8 cellular contexts compared by ENCODE assay signal in the genomic region with DNA sequence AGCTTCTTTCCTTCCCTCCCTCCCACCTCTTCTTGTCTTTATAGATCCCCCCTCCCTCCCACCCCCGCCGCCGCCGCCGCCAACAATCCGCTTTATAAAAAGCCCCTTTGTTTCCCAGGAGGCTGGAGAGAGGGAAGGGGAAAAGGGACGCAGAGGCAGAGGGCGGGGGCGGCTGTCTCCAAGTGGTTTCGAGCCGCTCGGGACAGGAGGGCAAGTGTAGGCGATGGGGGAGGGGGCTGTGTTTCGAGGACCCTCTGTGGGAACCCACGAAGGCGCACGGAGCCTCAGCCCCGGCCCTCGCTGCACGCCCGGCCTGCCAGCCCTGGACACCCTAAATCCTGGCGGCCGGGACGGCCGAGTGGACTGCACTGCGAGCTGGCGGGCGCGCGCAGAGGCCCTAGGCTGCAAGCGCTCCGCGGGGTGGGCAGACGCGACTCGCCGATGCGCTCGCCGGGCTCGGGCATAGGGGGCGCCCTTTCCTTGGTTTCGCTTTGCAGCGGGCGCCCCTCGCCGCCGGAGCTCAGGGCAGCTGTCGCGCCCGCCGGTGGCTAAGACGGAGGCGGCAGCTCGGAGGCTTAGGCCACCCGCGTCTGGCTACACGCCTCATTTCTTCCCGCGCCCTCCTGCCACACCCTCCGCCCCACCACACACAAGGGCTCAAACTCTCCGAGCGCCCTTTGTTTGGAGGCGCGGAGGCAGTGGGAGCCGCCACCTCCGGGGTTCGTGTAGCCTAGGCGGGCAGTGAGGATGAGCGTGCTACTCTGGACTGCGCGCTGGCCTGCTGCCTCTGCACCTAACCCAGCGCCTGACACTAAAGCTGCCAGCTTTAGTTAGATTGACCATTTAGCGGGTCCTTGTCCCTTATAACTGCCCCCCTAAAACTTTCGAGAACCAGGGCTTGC. TPM values are rescaled to one million over a fixed set of nuclear protein-coding genes. Genes with fewer than 3 reads are reported as not detected.
DNase-seq lines count a peak whose midpoint lies in the region; ATAC-seq, FAIRE-seq and TF ChIP-seq lines count a peak whose summit lies in the region.

No MANE protein-coding gene starts in this region.

- H3K27ac ChIP-seq in endothelial cell of umbilical vein (ENCODE audit: insufficient read depth, low read depth, low read length) (peak overlapping the region; percentile 58), mesodermal cell (ENCODE audit: low read depth, low read length, severe bottlenecking) (peak overlapping the region; percentile 73)

- H3K9me1 ChIP-seq in endothelial cell of umbilical vein (replicated peaks; ENCODE audit: control insufficient read depth, extremely low read depth, insufficient read depth, low read length): no peaks in the 10 kb centered on the region

- peak overlapping the region; percentile 93 for H2AFZ ChIP-seq in endothelial cell of umbilical vein (ENCODE audit: low read depth, low read length)

- ATAC-seq in activated CD8-positive, alpha-beta T cell treated with anti-CD3 and anti-CD28 coated beads, Interleukin-2, amount 10 ng/mL, durations not matched to agents 7 days and 5 days: peak; percentile 57
- peak; percentile 40 to 51 for ATAC-seq in stimulated activated naive B cell treated with anti-CD40 and anti-IgM and Interleukin-4, amounts not matched to agents 10 μg/mL and 1 μg/mL and 100 μg/mL, for 72 hours (replicated peaks)
- no peak for ATAC-seq in HG03378 (IDR thresholded peaks at IDR 0.05; ENCODE audit: unreplicated experiment)

- dilution Hi-C loops in endothelial cell of umbilical vein (cut with MboI; ENCODE audit: extremely low pct_ligation_motif_present, low sequenced_read_pairs): no loop called here

- no peak overlapping the region for H3K27ac Mint-ChIP-seq in activated CD8-positive, alpha-beta T cell treated with anti-CD3 and anti-CD28 coated beads, Interleukin-2, amount 10 ng/mL, durations not matched to agents 7 days and 5 days
- H3K27ac Mint-ChIP-seq in stimulated activated naive B cell treated with anti-CD40 and anti-IgM and Interleukin-4, amounts not matched to agents 10 μg/mL and 1 μg/mL and 100 μg/mL, for 72 hours: peak overlapping the region; percentile 82

- FAIRE-seq in endothelial cell of umbilical vein (lab: Jason Lieb, UNC): peak; percentile 70

- H3K9ac ChIP-seq in endothelial cell of umbilical vein (replicated peaks; ENCODE audit: extremely low read depth, insufficient read depth, low read length): peak overlapping the region; percentile 61

- BruUV-seq in endothelial cell of umbilical vein (replicated peaks; lab: Mats Ljungman, UMichigan): no TSS peak

- no peak for DNase-seq in GM12864 (ENCODE audit: low read depth)
- peak; percentile 47 to 85 for DNase-seq in NCI-H524 (lab: John Stamatoyannopoulos, UW)
- DNase-seq in activated CD8-positive, alpha-beta T cell treated with anti-CD3 and anti-CD28 coated beads, Interleukin-2, amount 10 ng/mL, durations not matched to agents 7 days and 5 days: peak; percentile 76
- peak; percentile 62 for DNase-seq in endothelial cell of umbilical vein (ENCODE audit: low read depth, low spot score)
- DNase-seq in stimulated activated naive B cell treated with anti-CD40 and anti-IgM and Interleukin-4, amounts not matched to agents 10 μg/mL and 1 μg/mL and 100 μg/mL, for 72 hours: peak; percentile 26
- DNase-seq in kidney glomerular epithelial cell (lab: John Stamatoyannopoulos, UW): no peak

- H3K4me1 ChIP-seq in endothelial cell of umbilical vein (ENCODE audit: control insufficient read depth, extremely low read depth, insufficient read depth, low read length): peaks cover 13% of the 10 kb centered on the region
- H3K4me1 ChIP-seq in mesodermal cell (ENCODE audit: control insufficient read depth, insufficient read depth, low read length, poor library complexity, severe bottlenecking): peaks cover 7% of the 10 kb centered on the region

- peaks cover 29% of the 10 kb centered on the region for H3K4me1 Mint-ChIP-seq in activated CD8-positive, alpha-beta T cell treated with anti-CD3 and anti-CD28 coated beads, Interleukin-2, amount 10 ng/mL, durations not matched to agents 7 days and 5 days (ENCODE audit: low read depth)
- H3K4me1 Mint-ChIP-seq in stimulated activated naive B cell treated with anti-CD40 and anti-IgM and Interleukin-4, amounts not matched to agents 10 μg/mL and 1 μg/mL and 100 μg/mL, for 72 hours: peaks cover 21 to 42% of the 10 kb centered on the region in 2 donors

- no peaks in the 10 kb centered on the region for H3K36me3 ChIP-seq in endothelial cell of umbilical vein (ENCODE audit: control insufficient read depth in 2 of 2, extremely low read depth in 1 of 2, insufficient read depth in 2 of 2, low read length in 2 of 2)
- H3K36me3 ChIP-seq in mesodermal cell (ENCODE audit: control insufficient read depth, insufficient read depth, low read length): no peaks in the 10 kb centered on the region

- peaks cover 28% of the 10 kb centered on the region for H3K27me3 Mint-ChIP-seq in activated CD8-positive, alpha-beta T cell treated with anti-CD3 and anti-CD28 coated beads, Interleukin-2, amount 10 ng/mL, durations not matched to agents 7 days and 5 days (ENCODE audit: low read depth)
- peaks cover 17 to 22% of the 10 kb centered on the region in 2 donors for H3K27me3 Mint-ChIP-seq in stimulated activated naive B cell treated with anti-CD40 and anti-IgM and Interleukin-4, amounts not matched to agents 10 μg/mL and 1 μg/mL and 100 μg/mL, for 72 hours

- TF ChIP-seq CTCF in GM12864 (IDR thresholded peaks at IDR 0.05; ENCODE audit: low read depth, low read length, missing control alignments) (peak; percentile 29), endothelial cell of umbilical vein (IDR thresholded peaks at IDR 0.05; ENCODE audit: extremely low read depth in 1 of 2, insufficient read depth in 1 of 2, low read depth in 1 of 2, low read length in 2 of 2) (peak; percentile 53 to 71)

- H3K4me3 ChIP-seq in GM12864 (ENCODE audit: low read depth, low read length) (peak overlapping the region; percentile 27), endothelial cell of umbilical vein (replicated peaks in 1 of 3; ENCODE audit: insufficient read depth in 1 of 3, low read depth in 1 of 3, low read length in 3 of 3) (peak overlapping the region; percentile 46 to 78 (median 66)), mesodermal cell (ENCODE audit: extremely low read depth, insufficient read depth, low read length, poor library complexity, severe bottlenecking) (peak overlapping the region; percentile 33)

- intact Hi-C loops in endothelial cell of umbilical vein (cut with micrococcal nuclease): loop anchor here (1.0 to 10.0 kb wide), 8 partner anchors 82 to 331 kb away; no protein-coding TSS in a partner anchor

- no peaks in the 10 kb centered on the region for H3K9me3 ChIP-seq in endothelial cell of umbilical vein (replicated peaks; ENCODE audit: control insufficient read depth, insufficient read depth, low read length)
- no peaks in the 10 kb centered on the region for H3K9me3 ChIP-seq in mesodermal cell (ENCODE audit: control insufficient read depth, low read length)

- no peaks in the 10 kb centered on the region for H3K36me3 Mint-ChIP-seq in activated CD8-positive, alpha-beta T cell treated with anti-CD3 and anti-CD28 coated beads, Interleukin-2, amount 10 ng/mL, durations not matched to agents 7 days and 5 days (ENCODE audit: low read depth)
- no peaks in the 10 kb centered on the region for H3K36me3 Mint-ChIP-seq in stimulated activated naive B cell treated with anti-CD40 and anti-IgM and Interleukin-4, amounts not matched to agents 10 μg/mL and 1 μg/mL and 100 μg/mL, for 72 hours

- WGBS in mesodermal cell (ENCODE audit: insufficient coverage in 2 of 2), 2 experiments: 1% methylated on average over 22 to 27 of the region's 75 CpGs

- H3K4me3 Mint-ChIP-seq in activated CD8-positive, alpha-beta T cell treated with anti-CD3 and anti-CD28 coated beads, Interleukin-2, amount 10 ng/mL, durations not matched to agents 7 days and 5 days: peak overlapping the region; percentile 77
- peak overlapping the region; percentile 84 to 89 for H3K4me3 Mint-ChIP-seq in stimulated activated naive B cell treated with anti-CD40 and anti-IgM and Interleukin-4, amounts not matched to agents 10 μg/mL and 1 μg/mL and 100 μg/mL, for 72 hours

- H3K4me2 ChIP-seq in endothelial cell of umbilical vein (ENCODE audit: insufficient read depth, low read length): peak overlapping the region; percentile 91

- H3K79me2 ChIP-seq in endothelial cell of umbilical vein (ENCODE audit: control insufficient read depth, insufficient read depth, low read length): no peaks in the 10 kb centered on the region

- H3K9me3 Mint-ChIP-seq in activated CD8-positive, alpha-beta T cell treated with anti-CD3 and anti-CD28 coated beads, Interleukin-2, amount 10 ng/mL, durations not matched to agents 7 days and 5 days (ENCODE audit: insufficient read depth): no peaks in the 10 kb centered on the region
- no peaks in the 10 kb centered on the region for H3K9me3 Mint-ChIP-seq in stimulated activated naive B cell treated with anti-CD40 and anti-IgM and Interleukin-4, amounts not matched to agents 10 μg/mL and 1 μg/mL and 100 μg/mL, for 72 hours

- no peaks in the 10 kb centered on the region for H4K20me1 ChIP-seq in endothelial cell of umbilical vein (replicated peaks; ENCODE audit: control insufficient read depth, extremely low read depth, insufficient read depth, low read length)

- CTCF ChIA-PET in activated CD8-positive, alpha-beta T cell treated with anti-CD3 and anti-CD28 coated beads, Interleukin-2, amount 10 ng/mL, durations not matched to agents 7 days and 5 days (lab: Charles Lee): interaction anchor here (1.0 to 2.7 kb wide), 16 partner anchors 45 to 425 kb away, joined by 3 to 23 read pairs (median 4); no protein-coding TSS in a partner anchor
- CTCF ChIA-PET in endothelial cell of umbilical vein (lab: Charles Lee): interaction anchor here (0.7 to 5.0 kb wide), 22 partner anchors 60 to 426 kb away, joined by 3 to 25 read pairs (median 5); a partner anchor contains a TSS

- POLR2A ChIA-PET in activated CD8-positive, alpha-beta T cell treated with anti-CD3 and anti-CD28 coated beads, Interleukin-2, amount 10 ng/mL, durations not matched to agents 7 days and 5 days (lab: Charles Lee): interaction anchor here (0.7 kb wide), 1 partner anchor 31 kb away, joined by 3 read pairs; no protein-coding TSS in a partner anchor
- POLR2A ChIA-PET in endothelial cell of umbilical vein (lab: Charles Lee): interaction anchor here (1.1 kb wide), 1 partner anchor 425 kb away, joined by 5 read pairs; no protein-coding TSS in a partner anchor

- no peak for TF ChIP-seq POLR2A in endothelial cell of umbilical vein (IDR thresholded peaks at IDR 0.05; ENCODE audit: low read depth, low read length)

- peaks cover 15% of the 10 kb centered on the region in 2 experiments for H3K27me3 ChIP-seq in endothelial cell of umbilical vein (ENCODE audit: control insufficient read depth in 2 of 2, insufficient read depth in 2 of 2, low read length in 2 of 2)

RNA-seq across cellular contexts. Expression of a gene that starts 2.2 kb away (rescaled TPM):
- total RNA-seq in activated CD8-positive, alpha-beta T cell treated with anti-CD3 and anti-CD28 coated beads, Interleukin-2, amount 10 ng/mL, durations not matched to agents 7 days and 5 days: 1 to 10 TPM in 1 of 2 experiments, under 1 TPM in 1; 0.81 to 1.4 TPM
- 5.6 and 5.7 TPM in 2 replicates for total RNA-seq in endothelial cell of umbilical vein
- polyA plus RNA-seq in endothelial cell of umbilical vein: 2.5 and 2.8 TPM in 2 replicates
- 1.6 TPM in 2 replicates for polyA plus RNA-seq in endothelial cell of umbilical vein (2011; cell fraction: cytosol; rRNA removed)
- polyA plus RNA-seq in endothelial cell of umbilical vein (2011; cell fraction: nucleus; rRNA removed): 8.5 and 9.0 TPM in 2 replicates
- polyA plus RNA-seq in endothelial cell of umbilical vein (2012): 1.7 TPM in 2 replicates
- 1.6 and 1.9 TPM in 2 replicates for polyA minus RNA-seq in endothelial cell of umbilical vein
- 3.2 TPM for polyA minus RNA-seq in endothelial cell of umbilical vein (2011; cell fraction: cytosol; rRNA and poly(A)+ RNA removed)
- 3.6 and 5.0 TPM in 2 replicates for polyA minus RNA-seq in endothelial cell of umbilical vein (2011; cell fraction: nucleus; rRNA and poly(A)+ RNA removed)
- polyA plus RNA-seq in mesodermal cell (2013, experiment 1 of 2): 4.3 TPM
- polyA plus RNA-seq in mesodermal cell (2013, experiment 2 of 2): 3.0 TPM

Comparison
In these comparisons a context has a peak if more than half of its experiments do, and no peak if none do; other contexts are left out.
1. DNase-seq: peak in NCI-H524 (2 of 2), activated CD8-positive, alpha-beta T cell treated with anti-CD3 and anti-CD28 coated beads, Interleukin-2, amount 10 ng/mL, durations not matched to agents 7 days and 5 days (single experiment), endothelial cell of umbilical vein (single experiment) and stimulated activated naive B cell treated with anti-CD40 and anti-IgM and Interleukin-4, amounts not matched to agents 10 μg/mL and 1 μg/mL and 100 μg/mL, for 72 hours (single experiment); none in GM12864 (single experiment) and kidney glomerular epithelial cell (single experiment).
2. Peak in every context shown above with its lines, with median percentiles within 50 percentile points of each other: H3K4me3 ChIP-seq.